ENCODE assay signal across 24 cellular contexts in the genomic region with DNA sequence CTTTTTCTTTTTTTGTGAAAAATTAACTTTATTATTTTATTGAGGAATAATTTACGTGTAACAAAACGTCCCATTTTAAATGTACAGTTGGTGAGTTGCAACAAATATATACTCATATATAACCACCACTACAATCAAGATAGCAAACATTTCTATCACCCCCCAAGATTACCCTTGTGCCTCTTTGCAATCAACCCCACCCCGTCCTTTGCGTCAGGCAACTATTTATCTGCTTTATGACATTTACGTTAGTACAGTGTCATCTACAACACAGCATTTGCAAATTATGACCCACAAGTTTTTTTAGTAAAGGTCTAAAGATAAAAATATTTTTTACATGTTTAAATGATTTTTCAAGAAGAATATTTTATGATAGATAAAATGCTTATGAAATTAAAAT.
"Had no signal": no experiment of that assay in that cellular context is flagged by ENCODE, and none has a peak within 500 bp of the region (broad histone marks: within the 10 kb centered on the region; RNA-seq: fewer than 3 reads in every experiment).

No MANE protein-coding gene starts in this region.

- ATAC-seq: foreskin keratinocyte; gastroesophageal sphincter; heart left ventricle; left lung; naive thymus-derived CD8-positive, alpha-beta T cell; psoas muscle; right lobe of liver; stimulated activated effector memory CD8-positive, alpha-beta T cell treated with anti-CD3 and anti-CD28 coated beads, Interleukin-12 subunit alpha, Interleukin-12 subunit beta, amount 100 ng/mL, for 72 hours had no signal

- H3K27me3 ChIP-seq: esophagus muscularis mucosa, foreskin keratinocyte, gastroesophageal sphincter, heart left ventricle, hepatocyte, left lung, ovary, right lobe of liver, stomach, thyroid gland had no signal

- H3K9me3 ChIP-seq: esophagus muscularis mucosa, gastroesophageal sphincter, heart left ventricle, left lung, ovary, psoas muscle, right lobe of liver, stomach, thyroid gland had no signal

- H3K27ac ChIP-seq: esophagus muscularis mucosa, gastroesophageal sphincter, heart left ventricle, hepatocyte, left lung, ovary, psoas muscle, right lobe of liver, stomach, thyroid gland had no signal

- H3K4me3 ChIP-seq: esophagus muscularis mucosa, gastroesophageal sphincter, heart left ventricle, hepatocyte, left lung, ovary, psoas muscle, right lobe of liver, stomach, thyroid gland had no signal

- FAIRE-seq: kidney had no signal

- H3K4me1 ChIP-seq: esophagus muscularis mucosa, gastroesophageal sphincter, heart left ventricle, left lung, psoas muscle, right lobe of liver had no signal

- H2AFZ ChIP-seq: hepatocyte had no signal

- H3K36me3 ChIP-seq: esophagus muscularis mucosa, gastroesophageal sphincter, heart left ventricle, left lung, ovary, right lobe of liver, stomach, thyroid gland had no signal

- H3K4me2 ChIP-seq: hepatocyte had no signal

- DNase-seq: cerebellar nuclear complex; effector CD8-positive, alpha-beta T cell; endodermal cell; heart left ventricle; kidney; left lung; mesenchymal stem cell; naive thymus-derived CD8-positive, alpha-beta T cell; nephron progenitor cell; nucleus accumbens; ovary; posterior cingulate gyrus; psoas muscle; right lobe of liver; stimulated activated CD4-positive, alpha-beta T cell treated with anti-CD3 and anti-CD28 coated beads, Interleukin-2, amount 100 ng/mL, for 24 hours; stimulated activated CD4-positive, alpha-beta T cell treated with anti-CD3 and anti-CD28 coated beads, Interleukin-4, amount 100 ng/mL, for 24 hours; stimulated activated naive CD4-positive, alpha-beta T cell treated with Interleukin-2 at 50 U/mL for 16 hours; stomach; thyroid gland had no signal
